ENCODE assay signal across 8 cellular contexts in genomic region chr22:50200333-50201190, GRCh38.
DNase-seq lines count a peak whose midpoint lies in the region; ATAC-seq lines count a peak whose summit lies in the region.

Gene SELENOO (plus strand): TSS chr22:50201011. CDS start chr22:50201037, 26 bp downstream.

- DNase-seq in SIG-M5 treated with dmso at 0.1 percent for 504 hours (lab: John Stamatoyannopoulos, UW; ENCODE audit: unreplicated experiment) (peak; percentile 82), SIG-M5 (lab: John Stamatoyannopoulos, UW) (no peak), NCI-H345 (lab: John Stamatoyannopoulos, UW) (peak; percentile 84), islet precursor cell (peak; percentile 94)
- DNase-seq in activated CD4-positive, CD25-positive, alpha-beta regulatory T cell treated with anti-CD3 and anti-CD28 coated beads, Interleukin-2, amount 50 U/mL, for 16 hours (ENCODE audit: low read depth, low spot score): peak; percentile 81
- DNase-seq in central memory CD8-positive, alpha-beta T cell (ENCODE audit: low spot score in 2 of 2): peak; percentile 74 to 81
- peak; percentile 92 for DNase-seq in stimulated activated CD4-positive, alpha-beta T cell treated with anti-CD3 and anti-CD28 coated beads, Interleukin-12 subunit alpha, Interleukin-12 subunit beta, amount 100 ng/mL, for 4 hours

- no peaks in the 10 kb centered on the region for H3K9me3 Mint-ChIP-seq in central memory CD8-positive, alpha-beta T cell

- peak within 1 kb of the TSS; percentile 78 for H3K4me3 Mint-ChIP-seq in central memory CD8-positive, alpha-beta T cell

- ATAC-seq in HG03064 (IDR thresholded peaks at IDR 0.05; ENCODE audit: low read depth, unreplicated experiment): peak; percentile 58
- ATAC-seq in central memory CD8-positive, alpha-beta T cell (replicated peaks; ENCODE audit: extremely low read depth, poor library complexity, severe bottlenecking): peak; percentile 89

- peaks cover 25% of the 10 kb centered on the region for H3K36me3 Mint-ChIP-seq in central memory CD8-positive, alpha-beta T cell (ENCODE audit: insufficient read depth)

- peak within 1 kb of the TSS; percentile 76 for H3K27ac Mint-ChIP-seq in central memory CD8-positive, alpha-beta T cell (ENCODE audit: low read depth)

- peaks cover 22% of the 10 kb centered on the region for H3K4me1 Mint-ChIP-seq in central memory CD8-positive, alpha-beta T cell

- H3K27me3 Mint-ChIP-seq in central memory CD8-positive, alpha-beta T cell: no peaks in the 10 kb centered on the region
